8 cellular contexts compared by ENCODE assay signal in genomic region chr1:47432071-47433036, GRCh38. TPM values are rescaled to one million over a fixed set of nuclear protein-coding genes. Genes with fewer than 3 reads are reported as not detected.
DNase-seq lines count a peak whose midpoint lies in the region; ATAC-seq, FAIRE-seq and TF ChIP-seq lines count a peak whose summit lies in the region.

No MANE protein-coding gene starts in this region.

- H3K9ac ChIP-seq in BLaER1 treated with 17β-estradiol and CSF1 and Interleukin-3, amounts not matched to agents 10 nM and 100 nM = peak overlapping the region in 5 of 11 experiments; percentile 10 to 55 (median 44); a peak in 8 of 22 replicates
- H3K9ac ChIP-seq in endothelial cell of umbilical vein (replicated peaks; ENCODE audit: extremely low read depth, insufficient read depth, low read length) = no peak overlapping the region

- peaks cover 28% of the 10 kb centered on the region for H3K36me3 Mint-ChIP-seq in activated CD8-positive, alpha-beta memory T cell treated with anti-CD3 and anti-CD28 coated beads, Interleukin-2, amount 10 ng/mL, durations not matched to agents 7 days and 5 days
- no peaks in the 10 kb centered on the region for H3K36me3 Mint-ChIP-seq in stimulated activated naive CD8-positive, alpha-beta T cell treated with anti-CD3 and anti-CD28 coated beads, Interleukin-15, Interleukin-2, amounts not matched to agents 100 ng/mL and 50 ng/mL, for 24 hours (ENCODE audit: low read depth)

- no peaks in the 10 kb centered on the region for H3K9me1 ChIP-seq in endothelial cell of umbilical vein (replicated peaks; ENCODE audit: control insufficient read depth, extremely low read depth, insufficient read depth, low read length)

- H2AFZ ChIP-seq in endothelial cell of umbilical vein (ENCODE audit: low read depth, low read length) = no peak overlapping the region

- TF ChIP-seq POLR2A in endothelial cell of umbilical vein (IDR thresholded peaks at IDR 0.05; ENCODE audit: low read depth, low read length) = no peak

- TF ChIP-seq CTCF in endothelial cell of umbilical vein (IDR thresholded peaks at IDR 0.05; ENCODE audit: extremely low read depth in 1 of 2, insufficient read depth in 1 of 2, low read depth in 1 of 2, low read length in 2 of 2) = peak; percentile 80 to 83

- peaks cover 12% of the 10 kb centered on the region for H3K27me3 Mint-ChIP-seq in activated CD8-positive, alpha-beta memory T cell treated with anti-CD3 and anti-CD28 coated beads, Interleukin-2, amount 10 ng/mL, durations not matched to agents 7 days and 5 days
- peaks cover 41% of the 10 kb centered on the region for H3K27me3 Mint-ChIP-seq in stimulated activated naive CD8-positive, alpha-beta T cell treated with anti-CD3 and anti-CD28 coated beads, Interleukin-15, Interleukin-2, amounts not matched to agents 100 ng/mL and 50 ng/mL, for 24 hours

- H3K4me3 Mint-ChIP-seq in activated CD8-positive, alpha-beta memory T cell treated with anti-CD3 and anti-CD28 coated beads, Interleukin-2, amount 10 ng/mL, durations not matched to agents 7 days and 5 days = no peak overlapping the region
- H3K4me3 Mint-ChIP-seq in stimulated activated naive CD8-positive, alpha-beta T cell treated with anti-CD3 and anti-CD28 coated beads, Interleukin-15, Interleukin-2, amounts not matched to agents 100 ng/mL and 50 ng/mL, for 24 hours = peak overlapping the region; percentile 39

- no peaks in the 10 kb centered on the region for H3K9me3 Mint-ChIP-seq in activated CD8-positive, alpha-beta memory T cell treated with anti-CD3 and anti-CD28 coated beads, Interleukin-2, amount 10 ng/mL, durations not matched to agents 7 days and 5 days (ENCODE audit: low read depth)
- no peaks in the 10 kb centered on the region for H3K9me3 Mint-ChIP-seq in stimulated activated naive CD8-positive, alpha-beta T cell treated with anti-CD3 and anti-CD28 coated beads, Interleukin-15, Interleukin-2, amounts not matched to agents 100 ng/mL and 50 ng/mL, for 24 hours

- H3K27ac ChIP-seq in BLaER1 treated with 17β-estradiol and CSF1 and Interleukin-3, amounts not matched to agents 10 nM and 100 nM = peak overlapping the region in 4 of 11 experiments; percentile 42 to 65 (median 50); a peak in 6 of 22 replicates
- H3K27ac ChIP-seq in endothelial cell of umbilical vein (ENCODE audit: insufficient read depth, low read depth, low read length) (no peak overlapping the region), mesodermal cell (ENCODE audit: low read depth, low read length, severe bottlenecking) (peak overlapping the region; percentile 62)

- intact Hi-C loops in endothelial cell of umbilical vein (cut with micrococcal nuclease) = loop anchor here (1.0 to 2.0 kb wide), 5 partner anchors 44 to 323 kb away; no protein-coding TSS in a partner anchor

- peak overlapping the region in 7 of 10 experiments; percentile 25 to 52 (median 38); a peak in 13 of 20 replicates for H3K4me3 ChIP-seq in BLaER1 treated with 17β-estradiol and CSF1 and Interleukin-3, amounts not matched to agents 10 nM and 100 nM
- H3K4me3 ChIP-seq in endothelial cell of umbilical vein (replicated peaks in 1 of 3; ENCODE audit: insufficient read depth in 1 of 3, low read depth in 1 of 3, low read length in 3 of 3) = no peak overlapping the region
- H3K4me3 ChIP-seq in mesodermal cell (ENCODE audit: extremely low read depth, insufficient read depth, low read length, poor library complexity, severe bottlenecking) = no peak overlapping the region

- H3K4me1 Mint-ChIP-seq in activated CD8-positive, alpha-beta memory T cell treated with anti-CD3 and anti-CD28 coated beads, Interleukin-2, amount 10 ng/mL, durations not matched to agents 7 days and 5 days = peaks cover 46% of the 10 kb centered on the region
- H3K4me1 Mint-ChIP-seq in stimulated activated naive CD8-positive, alpha-beta T cell treated with anti-CD3 and anti-CD28 coated beads, Interleukin-15, Interleukin-2, amounts not matched to agents 100 ng/mL and 50 ng/mL, for 24 hours (ENCODE audit: low read depth) = peaks cover 47% of the 10 kb centered on the region

- H3K36me3 ChIP-seq in BLaER1 treated with 17β-estradiol and CSF1 and Interleukin-3, amounts not matched to agents 10 nM and 100 nM = peaks cover 0 to 15% (median 0%) of the 10 kb centered on the region in 11 experiments; a peak in 5 of 22 replicates
- no peaks in the 10 kb centered on the region for H3K36me3 ChIP-seq in endothelial cell of umbilical vein (ENCODE audit: control insufficient read depth in 2 of 2, extremely low read depth in 1 of 2, insufficient read depth in 2 of 2, low read length in 2 of 2)
- H3K36me3 ChIP-seq in mesodermal cell (ENCODE audit: control insufficient read depth, insufficient read depth, low read length) = no peaks in the 10 kb centered on the region

- FAIRE-seq in endothelial cell of umbilical vein (lab: Jason Lieb, UNC) = peak; percentile 97

- H3K27ac Mint-ChIP-seq in activated CD8-positive, alpha-beta memory T cell treated with anti-CD3 and anti-CD28 coated beads, Interleukin-2, amount 10 ng/mL, durations not matched to agents 7 days and 5 days = no peak overlapping the region
- H3K27ac Mint-ChIP-seq in stimulated activated naive CD8-positive, alpha-beta T cell treated with anti-CD3 and anti-CD28 coated beads, Interleukin-15, Interleukin-2, amounts not matched to agents 100 ng/mL and 50 ng/mL, for 24 hours = no peak overlapping the region

- H3K4me2 ChIP-seq in BLaER1 treated with 17β-estradiol and CSF1 and Interleukin-3, amounts not matched to agents 10 nM and 100 nM = peak overlapping the region; percentile 48 to 96 (median 76)
- no peak overlapping the region for H3K4me2 ChIP-seq in endothelial cell of umbilical vein (ENCODE audit: insufficient read depth, low read length)

- dilution Hi-C loops in endothelial cell of umbilical vein (cut with MboI; ENCODE audit: extremely low pct_ligation_motif_present, low sequenced_read_pairs) = no loop called here

- CTCF ChIA-PET in activated CD8-positive, alpha-beta memory T cell treated with anti-CD3 and anti-CD28 coated beads, Interleukin-2, amount 10 ng/mL, durations not matched to agents 7 days and 5 days (lab: Charles Lee) = interaction anchor here (0.6 to 2.1 kb wide), 10 partner anchors 9 to 294 kb away, joined by 3 to 6 read pairs (median 3); partner anchors contain the start of gene CMPK1
- CTCF ChIA-PET in endothelial cell of umbilical vein (lab: Charles Lee) = interaction anchor here (0.6 to 12.3 kb wide), 55 partner anchors 9 to 629 kb away, joined by 3 to 691 read pairs (median 4); partner anchors contain the start of genes CMPK1 and PDZK1IP1

- H3K27me3 ChIP-seq in BLaER1 treated with 17β-estradiol and CSF1 and Interleukin-3, amounts not matched to agents 10 nM and 100 nM = peaks cover 38 to 64% (median 61%) of the 10 kb centered on the region in 11 experiments
- peaks cover 10 to 18% of the 10 kb centered on the region in 2 experiments for H3K27me3 ChIP-seq in endothelial cell of umbilical vein (ENCODE audit: control insufficient read depth in 2 of 2, insufficient read depth in 2 of 2, low read length in 2 of 2)

- H3K9me3 ChIP-seq in BLaER1 treated with 17β-estradiol and CSF1 and Interleukin-3, amounts not matched to agents 10 nM and 100 nM (replicated peaks in 1 of 11) = no peaks in the 10 kb centered on the region
- H3K9me3 ChIP-seq in endothelial cell of umbilical vein (replicated peaks; ENCODE audit: control insufficient read depth, insufficient read depth, low read length) (no peaks in the 10 kb centered on the region), mesodermal cell (ENCODE audit: control insufficient read depth, low read length) (no peaks in the 10 kb centered on the region)

- no peaks in the 10 kb centered on the region for H3K79me2 ChIP-seq in endothelial cell of umbilical vein (ENCODE audit: control insufficient read depth, insufficient read depth, low read length)

- ATAC-seq in GM21529 (IDR thresholded peaks at IDR 0.05; ENCODE audit: unreplicated experiment) = peak; percentile 39
- ATAC-seq in activated CD8-positive, alpha-beta memory T cell treated with anti-CD3 and anti-CD28 coated beads, Interleukin-2, amount 10 ng/mL, durations not matched to agents 7 days and 5 days = no peak

- DNase-seq in NCI-H69 (lab: John Stamatoyannopoulos, UW) = peak; percentile 65
- DNase-seq in activated CD8-positive, alpha-beta memory T cell treated with anti-CD3 and anti-CD28 coated beads, Interleukin-2, amount 10 ng/mL, durations not matched to agents 7 days and 5 days = peak; percentile 61
- peak; percentile 80 for DNase-seq in endothelial cell of umbilical vein (ENCODE audit: low read depth, low spot score)
- DNase-seq in NCI-H2171 treated with DMSO at 0.1 percent for 48 hours (lab: John Stamatoyannopoulos, UW) = no peak

- peaks cover 26 to 66% (median 46%) of the 10 kb centered on the region in 11 experiments; a peak in 20 of 22 replicates for H4K20me1 ChIP-seq in BLaER1 treated with 17β-estradiol and CSF1 and Interleukin-3, amounts not matched to agents 10 nM and 100 nM
- no peaks in the 10 kb centered on the region for H4K20me1 ChIP-seq in endothelial cell of umbilical vein (replicated peaks; ENCODE audit: control insufficient read depth, extremely low read depth, insufficient read depth, low read length)

- H3K4me1 ChIP-seq in BLaER1 treated with 17β-estradiol and CSF1 and Interleukin-3, amounts not matched to agents 10 nM and 100 nM = peaks cover 24 to 63% (median 41%) of the 10 kb centered on the region in 10 experiments
- H3K4me1 ChIP-seq in endothelial cell of umbilical vein (ENCODE audit: control insufficient read depth, extremely low read depth, insufficient read depth, low read length) (peaks cover 24% of the 10 kb centered on the region), mesodermal cell (ENCODE audit: control insufficient read depth, insufficient read depth, low read length, poor library complexity, severe bottlenecking) (peaks cover 15% of the 10 kb centered on the region)

- 2 to 6% methylated on average over 26 to 29 of the region's 32 CpGs for WGBS in mesodermal cell (ENCODE audit: insufficient coverage in 2 of 2), 2 experiments

- BruUV-seq in endothelial cell of umbilical vein (replicated peaks; lab: Mats Ljungman, UMichigan) = no TSS peak

- POLR2A ChIA-PET in endothelial cell of umbilical vein (lab: Charles Lee) = interaction anchor here (1.3 kb wide), 1 partner anchor 294 kb away, joined by 3 read pairs; no protein-coding TSS in a partner anchor

RNA-seq across cellular contexts. Expression of gene FOXD2, which starts 5.5 kb away (rescaled TPM):
- total RNA-seq in activated CD8-positive, alpha-beta memory T cell treated with anti-CD3 and anti-CD28 coated beads, Interleukin-2, amount 10 ng/mL, durations not matched to agents 7 days and 5 days = under 1 TPM; 0.23 to 0.53 TPM
- total RNA-seq in endothelial cell of umbilical vein = 0.07 and 0.09 TPM in 2 replicates
- 0.01 and 0.03 TPM in 2 replicates for polyA plus RNA-seq in endothelial cell of umbilical vein
- 0.01 TPM in 1 of 2 replicates, not detected in the other for polyA plus RNA-seq in endothelial cell of umbilical vein (2011; cell fraction: cytosol; rRNA removed)
- not detected in 2 replicates for polyA plus RNA-seq in endothelial cell of umbilical vein (2011; cell fraction: nucleus; rRNA removed)
- 0.04 and 0.16 TPM in 2 replicates for polyA plus RNA-seq in endothelial cell of umbilical vein (2012)
- 0.06 TPM in 1 of 2 replicates, not detected in the other for polyA minus RNA-seq in endothelial cell of umbilical vein
- polyA minus RNA-seq in endothelial cell of umbilical vein (2011; cell fraction: cytosol; rRNA and poly(A)+ RNA removed) = 0.51 TPM
- polyA minus RNA-seq in endothelial cell of umbilical vein (2011; cell fraction: nucleus; rRNA and poly(A)+ RNA removed) = 0.10 TPM in 2 replicates
- polyA plus RNA-seq in mesodermal cell (2013, experiment 1 of 2) = 0.07 TPM
- polyA plus RNA-seq in mesodermal cell (2013, experiment 2 of 2) = 0.10 TPM

RNA-seq across cellular contexts. Expression of gene FOXE3, which starts 16.3 kb away (rescaled TPM):
- total RNA-seq in activated CD8-positive, alpha-beta memory T cell treated with anti-CD3 and anti-CD28 coated beads, Interleukin-2, amount 10 ng/mL, durations not matched to agents 7 days and 5 days = not detected
- total RNA-seq in endothelial cell of umbilical vein = not detected in 2 replicates
- 0.06 TPM in 1 of 2 replicates, not detected in the other for polyA plus RNA-seq in endothelial cell of umbilical vein
- polyA plus RNA-seq in endothelial cell of umbilical vein (2011; cell fraction: cytosol; rRNA removed) = not detected in 2 replicates
- polyA plus RNA-seq in endothelial cell of umbilical vein (2011; cell fraction: nucleus; rRNA removed) = not detected in 2 replicates
- polyA plus RNA-seq in endothelial cell of umbilical vein (2012) = not detected in 2 replicates
- not detected in 2 replicates for polyA minus RNA-seq in endothelial cell of umbilical vein
- polyA minus RNA-seq in endothelial cell of umbilical vein (2011; cell fraction: cytosol; rRNA and poly(A)+ RNA removed) = not detected
- not detected in 2 replicates for polyA minus RNA-seq in endothelial cell of umbilical vein (2011; cell fraction: nucleus; rRNA and poly(A)+ RNA removed)
- polyA plus RNA-seq in mesodermal cell (2013, experiment 1 of 2) = 0.74 TPM
- polyA plus RNA-seq in mesodermal cell (2013, experiment 2 of 2) = 0.66 TPM

Comparison
In these comparisons a context has a peak if more than half of its experiments do, and no peak if none do; other contexts are left out.
1. H3K4me3 ChIP-seq: peak in BLaER1 treated with 17β-estradiol and CSF1 and Interleukin-3, amounts not matched to agents 10 nM and 100 nM (7 of 10); none in endothelial cell of umbilical vein (0 of 3) and mesodermal cell (single experiment).